In the genomic region with DNA sequence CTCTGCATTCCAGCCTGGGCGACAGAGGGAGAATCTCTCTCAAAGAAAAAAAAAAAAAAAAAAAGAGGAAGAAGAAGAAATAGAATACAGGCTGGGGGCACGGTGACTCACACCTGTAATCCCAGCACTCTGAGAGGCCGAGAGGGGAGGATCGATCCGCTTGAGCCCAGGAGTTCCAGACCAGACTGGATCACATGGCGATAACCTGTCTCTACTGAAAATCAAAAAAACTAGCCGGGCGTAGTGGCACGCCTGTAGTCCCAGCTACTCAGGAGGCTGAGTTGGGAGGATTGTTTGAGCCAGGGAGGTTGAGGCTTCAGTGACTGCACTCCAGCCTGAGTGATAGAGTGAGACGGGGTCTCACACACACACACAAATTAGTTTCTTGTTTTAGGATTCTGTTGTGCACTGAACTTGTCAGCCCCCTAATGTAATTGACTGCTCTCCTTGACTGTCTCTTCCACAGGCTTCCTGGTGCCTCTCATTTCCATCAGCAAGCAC, we compare ENCODE assay signal across 6 cellular contexts. TPM values are rescaled to one million over a fixed set of nuclear protein-coding genes. Genes with fewer than 3 reads are reported as not detected.
DNase-seq lines count a peak whose midpoint lies in the region; ATAC-seq and TF ChIP-seq lines count a peak whose summit lies in the region.

No MANE protein-coding gene starts in this region.

- intact Hi-C loops in transverse colon (cut with DNase I; ENCODE audit: low total_unique reads): no loop called here

- in situ Hi-C loops in transverse colon (cut with MboI; ENCODE audit: low pct_ligation_motif_present in 1 of 4, low pct_unique_long_range_greater_than_20kb in 1 of 4, low sequenced_read_pairs in 3 of 4): loop anchor here (5.0 to 25.0 kb wide), 3 partner anchors 54 to 194 kb away; a partner anchor contains a TSS

- H3K79me2 ChIP-seq in hepatocyte: peaks cover 25% of the 10 kb centered on the region

- ATAC-seq in GM18870 (IDR thresholded peaks at IDR 0.05; ENCODE audit: unreplicated experiment): peak; percentile 12
- ATAC-seq in RWPE2 (ENCODE audit: low read depth): no peak

- WGBS in hepatocyte (ENCODE audit: low lambda C conversion rate, missing lambda C conversion rate): 57% methylated on average over 10 of the region's 10 CpGs
- 38% methylated on average over 10 of the region's 10 CpGs; no CpG with 5 or more reads in 1 of the 2 donors for WGBS in transverse colon (ENCODE audit: low coverage in 1 of 2), 2 donors

- no peak for TF ChIP-seq EP300 in transverse colon (IDR thresholded peaks at IDR 0.05; ENCODE audit: low read depth)

- peaks cover 4% of the 10 kb centered on the region for H4K20me1 ChIP-seq in hepatocyte (ENCODE audit: insufficient read depth, poor library complexity, severe bottlenecking)

- peak overlapping the region; percentile 51 for H3K4me3 ChIP-seq in RWPE2 (ENCODE audit: severe bottlenecking)
- peak overlapping the region; percentile 56 for H3K4me3 ChIP-seq in hepatocyte
- peak overlapping the region in 3 of 4 donors; percentile 54 to 78 (median 60) for H3K4me3 ChIP-seq in transverse colon

- peak overlapping the region; percentile 84 for H3K27ac ChIP-seq in RWPE2 (ENCODE audit: poor library complexity, severe bottlenecking)
- peak overlapping the region; percentile 96 for H3K27ac ChIP-seq in hepatocyte
- peak overlapping the region; percentile 97 to 100 (median 98) for H3K27ac ChIP-seq in transverse colon

- H3K4me1 ChIP-seq in RWPE2 (ENCODE audit: insufficient read depth, poor library complexity, severe bottlenecking) (peaks cover 18% of the 10 kb centered on the region), hepatocyte (ENCODE audit: insufficient read depth) (peaks cover 6% of the 10 kb centered on the region), transverse colon (peaks cover 28 to 40% (median 30%) of the 10 kb centered on the region in 4 donors)

- H3K27me3 ChIP-seq in RWPE2 (ENCODE audit: insufficient read depth, poor library complexity, severe bottlenecking) (no peaks in the 10 kb centered on the region), hepatocyte (no peaks in the 10 kb centered on the region), transverse colon (no peaks in the 10 kb centered on the region)

- DNase-seq in RWPE2 (ENCODE audit: low spot score): no peak
- DNase-seq in hepatocyte (ENCODE audit: low spot score): peak; percentile 63
- DNase-seq in transverse colon: no peak
- no peak for DNase-seq in activated gamma-delta T cell treated with Interleukin-2 at 50 U/mL for 16 hours
- DNase-seq in AG20443 (ENCODE audit: low spot score): no peak

- peak overlapping the region; percentile 36 for H2AFZ ChIP-seq in hepatocyte

- no peaks in the 10 kb centered on the region for H3K9me2 ChIP-seq in hepatocyte (replicated peaks; ENCODE audit: insufficient read depth)

- H3K36me3 ChIP-seq in RWPE2 (ENCODE audit: low read depth) (peaks cover 32% of the 10 kb centered on the region), hepatocyte (replicated peaks; ENCODE audit: insufficient read depth, low read depth) (no peaks in the 10 kb centered on the region), transverse colon (peaks cover 0 to 19% (median 9%) of the 10 kb centered on the region in 4 donors)

- H3K9me3 ChIP-seq in RWPE2 (ENCODE audit: severe bottlenecking) (no peaks in the 10 kb centered on the region), hepatocyte (ENCODE audit: low read depth) (no peaks in the 10 kb centered on the region), transverse colon (no peaks in the 10 kb centered on the region)

- TF ChIP-seq POLR2A in transverse colon (IDR thresholded peaks at IDR 0.05): no peak

- H3K4me2 ChIP-seq in hepatocyte: peak overlapping the region; percentile 75

- TF ChIP-seq CTCF in RWPE2 (IDR thresholded peaks at IDR 0.05; ENCODE audit: poor library complexity, severe bottlenecking) (no peak), hepatocyte (IDR thresholded peaks at IDR 0.05; ENCODE audit: poor library complexity) (no peak), transverse colon (IDR thresholded peaks at IDR 0.05) (no peak)

RNA-seq across cellular contexts. Expression of a gene that starts 1.0 kb away (rescaled TPM):
- total RNA-seq in hepatocyte: 34.0 and 36.5 TPM in 2 replicates
- polyA plus RNA-seq in hepatocyte: 39.6 and 42.5 TPM in 2 replicates
- total RNA-seq in transverse colon: 100 to 1,000 TPM in 1 of 4 donors, 10 to 100 TPM in 3; 26.9 to 120 (median 42.2) TPM

RNA-seq across cellular contexts. Expression of a gene that starts 10.7 kb away (rescaled TPM):
- total RNA-seq in hepatocyte: 70.2 and 83.4 TPM in 2 replicates
- 62.4 and 69.6 TPM in 2 replicates for polyA plus RNA-seq in hepatocyte
- total RNA-seq in transverse colon: 10 to 100 TPM in 3 of 4 donors, 1 to 10 TPM in 1; 4.2 to 72.5 (median 46.3) TPM

RNA-seq across cellular contexts. Expression of a gene that starts 11.2 kb away (rescaled TPM):
- total RNA-seq in hepatocyte: 158 and 162 TPM in 2 replicates
- 326 TPM in 2 replicates for polyA plus RNA-seq in hepatocyte
- 100 to 1,000 TPM in 1 of 4 donors, 10 to 100 TPM in 3; 42.2 to 113 (median 69.9) TPM for total RNA-seq in transverse colon

RNA-seq across cellular contexts. Expression of a gene that starts 19.6 kb away (rescaled TPM):
- total RNA-seq in hepatocyte: 0.33 and 0.56 TPM in 2 replicates
- 1.5 and 1.9 TPM in 2 replicates for polyA plus RNA-seq in hepatocyte
- 10 to 100 TPM in 1 of 4 donors, 1 to 10 TPM in 2, not detected in 1; 1.4 to 96.5 (median 2.2) TPM for total RNA-seq in transverse colon

RNA-seq across cellular contexts. Expression of a gene that starts 27.5 kb away (rescaled TPM):
- total RNA-seq in hepatocyte (8.0 and 12.2 TPM in 2 replicates), transverse colon (100 to 1,000 TPM in 1 of 4 donors, 10 to 100 TPM in 3; 11.1 to 116 (median 40.2) TPM)
- 16.1 and 20.9 TPM in 2 replicates for polyA plus RNA-seq in hepatocyte
